In the genomic region with DNA sequence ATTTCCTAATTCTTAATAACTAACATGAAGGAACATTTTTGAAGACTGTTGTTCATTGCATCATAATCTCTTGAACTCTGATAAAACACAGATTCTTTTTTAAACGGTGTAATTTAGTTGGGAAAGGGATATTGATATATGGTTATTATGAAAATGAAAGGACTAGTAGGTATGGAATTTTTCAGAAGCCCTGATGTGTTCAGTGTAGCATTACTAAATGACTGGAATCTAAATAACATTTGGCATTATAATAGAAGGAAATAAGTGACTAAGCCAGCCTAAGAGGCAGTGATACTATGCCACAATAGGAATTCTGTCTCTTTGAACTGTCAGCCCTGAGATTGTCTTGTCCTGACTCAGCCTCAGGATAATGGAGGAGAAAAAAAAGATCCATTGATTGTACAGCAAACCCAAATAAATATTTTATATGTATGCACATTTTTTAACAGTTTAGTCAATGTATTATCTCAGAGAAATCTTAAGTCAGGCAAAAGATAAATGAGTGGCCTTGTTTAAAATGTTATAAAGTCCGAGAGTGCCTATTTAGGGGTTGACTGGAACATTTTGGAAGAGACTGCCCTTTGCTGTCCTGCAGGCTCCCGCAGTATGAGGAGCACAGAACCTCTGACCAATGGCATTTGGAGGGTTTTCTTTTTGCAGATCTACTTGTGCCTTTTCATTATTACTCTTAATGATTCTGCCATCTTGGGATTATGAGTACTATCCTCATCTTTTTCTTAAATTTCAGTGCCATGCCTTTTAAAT, we compare ENCODE assay signal across 20 cellular contexts.
DNase-seq lines count a peak whose midpoint lies in the region; ATAC-seq and TF ChIP-seq lines count a peak whose summit lies in the region.
"Had no signal": no experiment of that assay in that cellular context is flagged by ENCODE, and none has a peak within 500 bp of the region (broad histone marks: within the 10 kb centered on the region; RNA-seq: fewer than 3 reads in every experiment).

No MANE protein-coding gene starts in this region.

- WGBS in body of pancreas, 2 donors, result 72 to 75% methylated on average over 3 of the region's 3 CpGs
- WGBS in right cardiac atrium, result 79% methylated on average over 3 of the region's 3 CpGs
- whole genome bisulfite sequencing in lower leg skin, 2 donors, result 72 to 75% methylated on average over 3 of the region's 3 CpGs

- ATAC-seq in body of pancreas (peak; percentile 18), right cardiac atrium (no peak)
- ATAC-seq: activated CD4-positive, alpha-beta T cell treated with anti-CD3 and anti-CD28 coated beads for 36 hours; activated T-cell treated with anti-CD3 and anti-CD28 coated beads, Interleukin-2, amount 50 U/mL, for 4 hours; HCT116; heart right ventricle; K562; stimulated activated effector memory CD8-positive, alpha-beta T cell treated with anti-CD3 and anti-CD28 coated beads, Interleukin-12 subunit alpha, Interleukin-12 subunit beta, amount 100 ng/mL, for 72 hours had no signal

- no peaks in the 10 kb centered on the region for H3K36me3 ChIP-seq in body of pancreas (replicated peaks in 1 of 2; ENCODE audit: insufficient read depth in 1 of 2, low read depth in 2 of 2)
- H3K36me3 ChIP-seq: heart right ventricle had no signal

- no peak overlapping the region for H3K27ac ChIP-seq in body of pancreas
- H3K27ac ChIP-seq in right cardiac atrium (ENCODE audit: low read length), result no peak overlapping the region
- H3K27ac ChIP-seq: heart right ventricle had no signal

- H3K4me3 ChIP-seq in AG10803 (ENCODE audit: low read length) (no peak overlapping the region), body of pancreas (no peak overlapping the region), right cardiac atrium (ENCODE audit: low read length) (no peak overlapping the region), lower leg skin (ENCODE audit: low read depth, poor library complexity, severe bottlenecking) (no peak overlapping the region)
- H3K4me3 ChIP-seq: heart right ventricle, K562 had no signal

- H3K4me1 ChIP-seq in body of pancreas (no peaks in the 10 kb centered on the region), right cardiac atrium (ENCODE audit: control insufficient read depth, insufficient read depth, low read length) (no peaks in the 10 kb centered on the region)

- DNase-seq in AG10803 (ENCODE audit: low read depth) (peak; percentile 83), LHCN-M2 (ENCODE audit: low read depth) (peak; percentile 56), body of pancreas (no peak), kidney tubule cell (ENCODE audit: low spot score) (peak; percentile 87), HK-2 (ENCODE audit: unreplicated experiment) (no peak), right cardiac atrium (no peak), NCI-H524 treated with DMSO at 0.1 percent for 48 hours (lab: John Stamatoyannopoulos, UW) (no peak), lower leg skin (ENCODE audit: low spot score in 2 of 2) (no peak)
- DNase-seq: activated CD4-positive, alpha-beta T cell treated with anti-CD3 and anti-CD28 coated beads for 36 hours; activated T-cell treated with anti-CD3 and anti-CD28 coated beads, Interleukin-2, amount 50 U/mL, for 4 hours; DND-41; effector CD8-positive, alpha-beta T cell; heart right ventricle; NCI-H187; NK-92 treated with Interleukin-12 subunit alpha and Interleukin-12 subunit beta, amount 100 ng/mL, for 24 hours; occipital lobe; SW 1271 had no signal

- intact Hi-C loops in body of pancreas (cut with DNase I), result no loop called here
- intact Hi-C loops in right cardiac atrium (cut with DNase I), result no loop called here
- intact Hi-C loops in lower leg skin (cut with DNase I; ENCODE audit: low total_unique reads), result no loop called here

- TF ChIP-seq POLR2A in body of pancreas (IDR thresholded peaks at IDR 0.05), result no peak
- no peak for TF ChIP-seq POLR2A in lower leg skin (IDR thresholded peaks at IDR 0.05)

- H3K27me3 ChIP-seq in body of pancreas (no peaks in the 10 kb centered on the region), right cardiac atrium (ENCODE audit: control insufficient read depth, insufficient read depth) (no peaks in the 10 kb centered on the region)
- H3K27me3 ChIP-seq: heart right ventricle had no signal

- H3K9me3 ChIP-seq in body of pancreas, result no peaks in the 10 kb centered on the region
- H3K9me3 ChIP-seq in right cardiac atrium (ENCODE audit: control insufficient read depth, low read length), result no peaks in the 10 kb centered on the region
- H3K9me3 ChIP-seq: heart right ventricle had no signal

- no peak for TF ChIP-seq CTCF in AG10803 (conservative IDR thresholded peaks at IDR 0.05; ENCODE audit: low read length)
- TF ChIP-seq CTCF in body of pancreas (IDR thresholded peaks at IDR 0.05), result no peak
- no peak for TF ChIP-seq CTCF in lower leg skin (IDR thresholded peaks at IDR 0.05)

Comparison
In these comparisons a context has a peak if more than half of its experiments do, and no peak if none do; other contexts are left out.
1. DNase-seq: peak in AG10803 (single experiment), LHCN-M2 (single experiment) and kidney tubule cell (single experiment); none in body of pancreas (0 of 4), HK-2 (single experiment), right cardiac atrium (0 of 3), NCI-H524 treated with DMSO at 0.1 percent for 48 hours (single experiment) and lower leg skin (0 of 2).